Comparison of ENCODE assay signal across 23 cellular contexts in genomic region chr15:28164876-28165275, GRCh38.
"Had no signal": no experiment of that assay in that cellular context is flagged by ENCODE, and none has a peak within 500 bp of the region (broad histone marks: within the 10 kb centered on the region; RNA-seq: fewer than 3 reads in every experiment).

No MANE protein-coding gene starts in this region.

- H3K9me3 Mint-ChIP-seq: activated CD4-positive, alpha-beta memory T cell treated with anti-CD3 and anti-CD28 coated beads for 36 hours; activated T-helper 1 cell treated with anti-CD3 and anti-CD28 coated beads, Interleukin-12 subunit alpha, Interleukin-12 subunit beta, Interleukin-2, Interleukin-4 antibody, amounts not matched to agents 30 ng/mL and 10 ng/mL and 1 ng/mL, durations not matched to agents 14 hours and 24 hours and 36 hours had no signal

- H3K27me3 Mint-ChIP-seq: activated CD4-positive, alpha-beta memory T cell treated with anti-CD3 and anti-CD28 coated beads for 36 hours; activated naive CD8-positive, alpha-beta T cell had no signal

- H3K4me2 ChIP-seq: PC-9 had no signal

- H3K27ac ChIP-seq: brain microvascular endothelial cell, coronary artery, PC-9 had no signal

- H3K4me3 Mint-ChIP-seq: activated CD4-positive, alpha-beta memory T cell treated with anti-CD3 and anti-CD28 coated beads for 36 hours; activated naive CD8-positive, alpha-beta T cell; activated T-helper 1 cell treated with anti-CD3 and anti-CD28 coated beads, Interleukin-12 subunit alpha, Interleukin-12 subunit beta, Interleukin-2, Interleukin-4 antibody, amounts not matched to agents 30 ng/mL and 10 ng/mL and 1 ng/mL, durations not matched to agents 14 hours and 24 hours and 36 hours; WTC11 had no signal

- H3K27me3 ChIP-seq: brain microvascular endothelial cell had no signal

- H2AFZ ChIP-seq: PC-9 had no signal

- ATAC-seq: WTC11 had no signal

- H3K4me3 ChIP-seq: coronary artery, PC-9 had no signal

- DNase-seq: activated CD4-positive, alpha-beta memory T cell treated with anti-CD3 and anti-CD28 coated beads for 36 hours; activated CD4-positive, alpha-beta T cell treated with anti-CD3 and anti-CD28 coated beads for 48 hours; activated CD4-positive, CD25-positive, alpha-beta regulatory T cell treated with anti-CD3 and anti-CD28 coated beads, Interleukin-2, amount 50 U/mL, for 72 hours; activated CD8-positive, alpha-beta memory T cell treated with anti-CD3 and anti-CD28 coated beads for 24 hours; activated effector memory CD4-positive, alpha-beta T cell treated with Interleukin-2 at 50 U/mL for 16 hours; activated naive CD4-positive, alpha-beta T cell; amygdala; brain microvascular endothelial cell; MM.1S; NCI-H1105; NCI-H1436 treated with DMSO at 0.1 percent for 48 hours; NCI-H187; NCI-H2081; NCI-H510A treated with DMSO at 0.1 percent for 48 hours; NCI-H69; PC-9; SIG-M5; SW 1271; T-helper 9 cell had no signal

- H3K27ac Mint-ChIP-seq: activated CD4-positive, alpha-beta memory T cell treated with anti-CD3 and anti-CD28 coated beads for 36 hours; activated naive CD8-positive, alpha-beta T cell; activated T-helper 1 cell treated with anti-CD3 and anti-CD28 coated beads, Interleukin-12 subunit alpha, Interleukin-12 subunit beta, Interleukin-2, Interleukin-4 antibody, amounts not matched to agents 30 ng/mL and 10 ng/mL and 1 ng/mL, durations not matched to agents 14 hours and 24 hours and 36 hours; WTC11 had no signal
